Comparison of ENCODE assay signal across 18 cellular contexts in the genomic region with DNA sequence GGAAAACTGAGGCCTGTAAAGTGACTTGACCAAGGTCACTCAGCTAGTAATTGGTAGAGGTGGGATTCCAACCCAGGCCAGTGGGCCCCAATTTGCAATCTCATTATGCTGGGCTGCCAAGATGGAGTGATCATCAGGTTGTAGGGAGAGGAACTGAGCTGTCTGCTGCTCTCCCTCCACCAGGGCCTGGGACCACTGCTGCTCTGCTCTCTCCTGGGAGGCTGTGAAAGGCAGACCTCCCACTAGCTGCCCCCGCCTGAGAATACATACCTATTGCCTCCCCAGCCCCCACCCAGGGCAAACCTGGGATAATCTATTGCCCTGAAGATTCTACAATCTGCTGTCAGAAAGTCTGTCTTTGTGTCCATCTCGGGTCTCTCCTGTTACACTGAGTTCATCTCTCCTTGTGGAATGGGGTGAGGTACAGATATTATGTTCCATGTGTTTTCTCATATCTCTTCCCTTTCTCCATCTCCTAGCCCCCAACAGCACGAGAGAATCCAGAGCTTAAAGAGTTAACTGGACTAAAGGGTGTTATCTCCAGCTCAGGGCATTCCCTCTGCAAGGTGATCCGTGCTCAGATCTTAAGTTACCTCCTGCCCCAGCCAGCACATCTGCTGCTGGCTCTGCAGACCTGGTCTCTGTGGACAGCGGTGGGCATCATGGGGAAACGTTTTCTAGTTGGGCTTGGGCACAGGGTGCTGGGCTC. TPM values are rescaled to one million over a fixed set of nuclear protein-coding genes. Genes with fewer than 3 reads are reported as not detected.
DNase-seq lines count a peak whose midpoint lies in the region; ATAC-seq, FAIRE-seq and TF ChIP-seq lines count a peak whose summit lies in the region.
"Had no signal": no experiment of that assay in that cellular context is flagged by ENCODE, and none has a peak within 500 bp of the region (broad histone marks: within the 10 kb centered on the region; RNA-seq: fewer than 3 reads in every experiment).

No MANE protein-coding gene starts in this region.

- FAIRE-seq in D721Med (lab: Jason Lieb, UNC) = peak; percentile 70
- FAIRE-seq: endometrium had no signal

- H3F3A ChIP-seq in GM23338 (replicated peaks; ENCODE audit: low read depth) = no peaks in the 10 kb centered on the region

- peaks cover 58% of the 10 kb centered on the region for H4K20me1 ChIP-seq in GM23338 (replicated peaks; ENCODE audit: insufficient read depth)

- peaks cover 32% of the 10 kb centered on the region for H3K36me3 Mint-ChIP-seq in GM23338 (ENCODE audit: low read depth)
- H3K36me3 Mint-ChIP-seq: activated naive CD4-positive, alpha-beta T cell treated with anti-CD3 and anti-CD28 coated beads, Interleukin-2, amount 50 U/mL, for 72 hours; CD4-positive, CD25-positive, alpha-beta regulatory T cell had no signal

- H3K9me3 ChIP-seq in iPS-18a (ENCODE audit: control insufficient read depth, low read depth, low read length) (no peaks in the 10 kb centered on the region), right atrium auricular region (no peaks in the 10 kb centered on the region)
- H3K9me3 ChIP-seq: transverse colon had no signal

- peaks cover 97% of the 10 kb centered on the region for H3K79me2 ChIP-seq in GM23338 (replicated peaks; ENCODE audit: insufficient read depth)

- H3K4me3 Mint-ChIP-seq in GM23338 = peak overlapping the region; percentile 9; the same call in 1 of the 3 replicates

- H3K27me3 ChIP-seq in GM23338 (ENCODE audit: insufficient read depth) (no peaks in the 10 kb centered on the region), iPS-18a (ENCODE audit: control insufficient read depth, insufficient read depth, low read length) (no peaks in the 10 kb centered on the region), right atrium auricular region (no peaks in the 10 kb centered on the region)
- H3K27me3 ChIP-seq: transverse colon had no signal

- TF ChIP-seq CTCF in D721Med (IDR thresholded peaks at IDR 0.05; ENCODE audit: insufficient read depth, missing control alignments) (no peak), GM23338 (conservative IDR thresholded peaks at IDR 0.05; ENCODE audit: low read depth in 2 of 2) (no peak), right atrium auricular region (IDR thresholded peaks at IDR 0.05) (no peak)

- peak overlapping the region; percentile 11; the same call in 1 of the 2 replicates for H3K27ac Mint-ChIP-seq in GM23338
- H3K27ac Mint-ChIP-seq: activated naive CD4-positive, alpha-beta T cell treated with anti-CD3 and anti-CD28 coated beads, Interleukin-2, amount 50 U/mL, for 72 hours; CD4-positive, CD25-positive, alpha-beta regulatory T cell had no signal

- H3K4me1 Mint-ChIP-seq in GM23338 = peaks cover 78% of the 10 kb centered on the region

- no peak overlapping the region for H2AFZ ChIP-seq in GM23338

- no peaks in the 10 kb centered on the region for H3K36me3 ChIP-seq in GM23338 (ENCODE audit: insufficient read depth)
- peaks cover 7% of the 10 kb centered on the region for H3K36me3 ChIP-seq in iPS-18a (ENCODE audit: control insufficient read depth, low read depth, low read length)
- H3K36me3 ChIP-seq in right atrium auricular region = no peaks in the 10 kb centered on the region
- H3K36me3 ChIP-seq: transverse colon had no signal

- H3K4me3 ChIP-seq in GM23338 (peak overlapping the region; percentile 29; the same call in 1 of the 2 replicates), iPS-18a (ENCODE audit: low read length) (no peak overlapping the region), right atrium auricular region (no peak overlapping the region)
- H3K4me3 ChIP-seq: transverse colon had no signal

- no peak overlapping the region for H3K27ac ChIP-seq in GM23338 (ENCODE audit: low read depth)
- H3K27ac ChIP-seq in iPS-18a (ENCODE audit: low read length) = no peak overlapping the region
- H3K27ac ChIP-seq in right atrium auricular region = no peak overlapping the region

- H3K9me3 Mint-ChIP-seq in GM23338 = no peaks in the 10 kb centered on the region
- H3K9me3 Mint-ChIP-seq: activated naive CD4-positive, alpha-beta T cell treated with anti-CD3 and anti-CD28 coated beads, Interleukin-2, amount 50 U/mL, for 72 hours; CD4-positive, CD25-positive, alpha-beta regulatory T cell had no signal

- H3K4me1 ChIP-seq in GM23338 (ENCODE audit: insufficient read depth) = peaks cover 58% of the 10 kb centered on the region
- peaks cover 46% of the 10 kb centered on the region for H3K4me1 ChIP-seq in iPS-18a (ENCODE audit: control insufficient read depth, low read depth, low read length)
- peaks cover 0 to 22% of the 10 kb centered on the region in 2 donors for H3K4me1 ChIP-seq in right atrium auricular region

- H3K9me2 ChIP-seq in GM23338 (ENCODE audit: insufficient read depth) = no peaks in the 10 kb centered on the region

- peak overlapping the region; percentile 94 for H3K4me2 ChIP-seq in GM23338

- DNase-seq in D721Med (ENCODE audit: insufficient read length, low spot score) = no peak
- no peak for DNase-seq in GM23338 (ENCODE audit: low spot score)
- peak; percentile 43 for DNase-seq in SK-N-DZ (ENCODE audit: low spot score)
- no peak for DNase-seq in amygdala (lab: John Stamatoyannopoulos, UW)
- no peak for DNase-seq in right atrium auricular region (ENCODE audit: low spot score)
- DNase-seq: aorta; CD4-positive, CD25-positive, alpha-beta regulatory T cell; central memory CD4-positive, alpha-beta T cell; dermis blood vessel endothelial cell; kidney glomerular epithelial cell; NCI-H1930; NCI-H446 treated with DMSO at 0.1 percent for 48 hours; T-helper 9 cell had no signal

- H3K9ac ChIP-seq in iPS-18a (ENCODE audit: low read length) = peak overlapping the region; percentile 5

- peaks cover 19% of the 10 kb centered on the region for H3K27me3 Mint-ChIP-seq in GM23338 (ENCODE audit: insufficient read depth, low read depth, poor library complexity)

- ATAC-seq in GM23338 = no peak
- no peak for ATAC-seq in HG02759 (IDR thresholded peaks at IDR 0.05; ENCODE audit: unreplicated experiment)
- ATAC-seq: activated naive CD4-positive, alpha-beta T cell treated with anti-CD3 and anti-CD28 coated beads, Interleukin-2, amount 50 U/mL, for 72 hours had no signal

TF ChIP-seq in GM23338, 12 proteins besides CTCF, POLR2A, EP300 and RAD21 (continues in another document):
- TF ChIP-seq ZNF331 (CRISPR knock-in tag; IDR thresholded peaks at IDR 0.05; ENCODE audit: low read depth) (no peak), EZH2phosphoT487 (IDR thresholded peaks at IDR 0.05; ENCODE audit: unreplicated experiment) (no peak), POLR2AphosphoS5 (IDR thresholded peaks at IDR 0.05; ENCODE audit: low read depth) (no peak), CREB1 (CRISPR knock-in tag; IDR thresholded peaks at IDR 0.05; ENCODE audit: low read depth) (no peak), NANOG (IDR thresholded peaks at IDR 0.05; ENCODE audit: borderline replicate concordance) (no peak), STAT1 (IDR thresholded peaks at IDR 0.05; ENCODE audit: unreplicated experiment) (no peak)
- TF ChIP-seq, protein P1, sequence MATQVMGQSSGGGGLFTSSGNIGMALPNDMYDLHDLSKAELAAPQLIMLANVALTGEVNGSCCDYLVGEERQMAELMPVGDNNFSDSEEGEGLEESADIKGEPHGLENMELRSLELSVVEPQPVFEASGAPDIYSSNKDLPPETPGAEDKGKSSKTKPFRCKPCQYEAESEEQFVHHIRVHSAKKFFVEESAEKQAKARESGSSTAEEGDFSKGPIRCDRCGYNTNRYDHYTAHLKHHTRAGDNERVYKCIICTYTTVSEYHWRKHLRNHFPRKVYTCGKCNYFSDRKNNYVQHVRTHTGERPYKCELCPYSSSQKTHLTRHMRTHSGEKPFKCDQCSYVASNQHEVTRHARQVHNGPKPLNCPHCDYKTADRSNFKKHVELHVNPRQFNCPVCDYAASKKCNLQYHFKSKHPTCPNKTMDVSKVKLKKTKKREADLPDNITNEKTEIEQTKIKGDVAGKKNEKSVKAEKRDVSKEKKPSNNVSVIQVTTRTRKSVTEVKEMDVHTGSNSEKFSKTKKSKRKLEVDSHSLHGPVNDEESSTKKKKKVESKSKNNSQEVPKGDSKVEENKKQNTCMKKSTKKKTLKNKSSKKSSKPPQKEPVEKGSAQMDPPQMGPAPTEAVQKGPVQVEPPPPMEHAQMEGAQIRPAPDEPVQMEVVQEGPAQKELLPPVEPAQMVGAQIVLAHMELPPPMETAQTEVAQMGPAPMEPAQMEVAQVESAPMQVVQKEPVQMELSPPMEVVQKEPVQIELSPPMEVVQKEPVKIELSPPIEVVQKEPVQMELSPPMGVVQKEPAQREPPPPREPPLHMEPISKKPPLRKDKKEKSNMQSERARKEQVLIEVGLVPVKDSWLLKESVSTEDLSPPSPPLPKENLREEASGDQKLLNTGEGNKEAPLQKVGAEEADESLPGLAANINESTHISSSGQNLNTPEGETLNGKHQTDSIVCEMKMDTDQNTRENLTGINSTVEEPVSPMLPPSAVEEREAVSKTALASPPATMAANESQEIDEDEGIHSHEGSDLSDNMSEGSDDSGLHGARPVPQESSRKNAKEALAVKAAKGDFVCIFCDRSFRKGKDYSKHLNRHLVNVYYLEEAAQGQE (IDR thresholded peaks at IDR 0.05; ENCODE audit: unreplicated experiment) = no peak

RNA-seq across cellular contexts. Expression of a gene that starts 5.6 kb away (rescaled TPM):
- 48.4 and 56.3 TPM in 2 replicates for total RNA-seq in GM23338 (2014; rRNA removed; shearing (Covaris generic))
- polyA plus RNA-seq in GM23338 (2016; fragmentation: Nextera tagmentation; extraction: Ambion mirVana) = 18.7 and 19.9 TPM in 2 replicates
- 6.1 and 7.1 TPM in 2 replicates for polyA plus RNA-seq in SK-N-DZ (2014; cell fraction: cytosol; rRNA removed)
- polyA plus RNA-seq in SK-N-DZ (2014; cell fraction: nucleus; rRNA removed) = 3.6 and 3.9 TPM in 2 replicates
- 1 to 10 TPM; 4.0 to 4.4 TPM for total RNA-seq in right atrium auricular region
